Comparison of ENCODE assay signal across 15 cellular contexts in the genomic region with DNA sequence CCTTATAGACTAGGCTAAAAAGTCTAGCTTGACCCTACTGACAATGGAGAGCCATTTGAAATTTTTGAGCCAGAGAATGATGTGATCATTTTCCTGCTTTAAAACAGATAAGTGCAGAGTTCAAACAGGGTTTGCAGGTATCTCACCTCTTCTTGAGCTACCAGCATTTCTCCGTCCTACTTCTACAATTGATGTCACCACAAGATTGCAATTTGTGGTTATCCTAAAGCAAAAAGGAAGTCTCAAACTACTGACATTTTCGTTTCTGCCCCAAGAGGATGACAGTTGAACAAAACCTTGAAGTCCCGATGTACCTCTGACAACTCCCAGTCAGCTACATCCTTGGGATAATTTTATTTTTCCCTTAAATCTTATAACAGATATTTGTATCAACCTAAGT.
A peak's percentile ranks its signal among the peaks of the same experiment; 100 is the strongest.
DNase-seq lines count a peak whose midpoint lies in the region; ATAC-seq and TF ChIP-seq lines count a peak whose summit lies in the region.
"Had no signal": no experiment of that assay in that cellular context is flagged by ENCODE, and none has a peak within 500 bp of the region (broad histone marks: within the 10 kb centered on the region; RNA-seq: fewer than 3 reads in every experiment).

No MANE protein-coding gene starts in this region.

- H3K9me3 ChIP-seq in Loucy (ENCODE audit: insufficient read depth, low read depth, low read length) = no peaks in the 10 kb centered on the region
- H3K9me3 ChIP-seq in transverse colon = peaks cover 0 to 2% of the 10 kb centered on the region in 2 donors
- H3K9me3 ChIP-seq in upper lobe of left lung = no peaks in the 10 kb centered on the region
- H3K9me3 ChIP-seq: SJCRH30 had no signal

- H3K4me1 Mint-ChIP-seq in activated naive CD4-positive, alpha-beta T cell treated with anti-CD3 and anti-CD28 coated beads, Interleukin-2, amount 10 ng/mL, durations not matched to agents 7 days and 5 days = peaks cover 80% of the 10 kb centered on the region
- H3K4me1 Mint-ChIP-seq in activated naive CD8-positive, alpha-beta T cell treated with anti-CD3 and anti-CD28 coated beads, Interleukin-2, amount 50 U/mL, for 24 hours = peaks cover 52% of the 10 kb centered on the region
- peaks cover 43% of the 10 kb centered on the region for H3K4me1 Mint-ChIP-seq in CD14-positive monocyte

- H3K36me3 ChIP-seq in Loucy (ENCODE audit: insufficient read depth, low read length) (no peaks in the 10 kb centered on the region), transverse colon (no peaks in the 10 kb centered on the region), upper lobe of left lung (no peaks in the 10 kb centered on the region)
- H3K36me3 ChIP-seq: SJCRH30 had no signal

- TF ChIP-seq EP300 in transverse colon (IDR thresholded peaks at IDR 0.05; ENCODE audit: low read depth) (no peak), upper lobe of left lung (IDR thresholded peaks at IDR 0.05) (no peak)

- peak overlapping the region; percentile 9 for H3K4me3 ChIP-seq in Loucy (ENCODE audit: low read length, poor library complexity, severe bottlenecking)
- no peak overlapping the region for H3K4me3 ChIP-seq in transverse colon
- no peak overlapping the region for H3K4me3 ChIP-seq in upper lobe of left lung
- H3K4me3 ChIP-seq: dorsolateral prefrontal cortex, SJCRH30 had no signal

- in situ Hi-C loops in transverse colon (cut with MboI; ENCODE audit: low pct_ligation_motif_present in 1 of 4, low pct_unique_long_range_greater_than_20kb in 1 of 4, low sequenced_read_pairs in 3 of 4) = no loop called here

- H3K27ac Mint-ChIP-seq in activated naive CD4-positive, alpha-beta T cell treated with anti-CD3 and anti-CD28 coated beads, Interleukin-2, amount 10 ng/mL, durations not matched to agents 7 days and 5 days = peak overlapping the region; percentile 66
- no peak overlapping the region for H3K27ac Mint-ChIP-seq in activated naive CD8-positive, alpha-beta T cell treated with anti-CD3 and anti-CD28 coated beads, Interleukin-2, amount 50 U/mL, for 24 hours
- H3K27ac Mint-ChIP-seq in CD14-positive monocyte = no peak overlapping the region

- H3K27ac ChIP-seq in transverse colon = peak overlapping the region; percentile 27 to 61 (median 48)
- no peak overlapping the region for H3K27ac ChIP-seq in upper lobe of left lung
- H3K27ac ChIP-seq: dorsolateral prefrontal cortex, SJCRH30 had no signal

- H3K79me2 ChIP-seq in Loucy (ENCODE audit: insufficient read depth, low read length) = no peaks in the 10 kb centered on the region

- H2AFZ ChIP-seq in Loucy (ENCODE audit: low read length) = no peak overlapping the region

- H3K27me3 Mint-ChIP-seq in activated naive CD4-positive, alpha-beta T cell treated with anti-CD3 and anti-CD28 coated beads, Interleukin-2, amount 10 ng/mL, durations not matched to agents 7 days and 5 days = peaks cover 13% of the 10 kb centered on the region
- peaks cover 6% of the 10 kb centered on the region for H3K27me3 Mint-ChIP-seq in activated naive CD8-positive, alpha-beta T cell treated with anti-CD3 and anti-CD28 coated beads, Interleukin-2, amount 50 U/mL, for 24 hours
- H3K27me3 Mint-ChIP-seq in CD14-positive monocyte (ENCODE audit: low read depth in 3 of 3) = peaks cover 55 to 85% (median 63%) of the 10 kb centered on the region in 3 donors

- H3K4me1 ChIP-seq in Loucy (ENCODE audit: insufficient read depth, low read length, poor library complexity, severe bottlenecking) (peaks cover 35% of the 10 kb centered on the region), transverse colon (peaks cover 9 to 35% (median 21%) of the 10 kb centered on the region in 4 donors), upper lobe of left lung (peaks cover 0 to 12% (median 2%) of the 10 kb centered on the region in 4 donors)
- H3K4me1 ChIP-seq: SJCRH30 had no signal

- H3K4me3 Mint-ChIP-seq in activated naive CD4-positive, alpha-beta T cell treated with anti-CD3 and anti-CD28 coated beads, Interleukin-2, amount 10 ng/mL, durations not matched to agents 7 days and 5 days = peak overlapping the region; percentile 22
- H3K4me3 Mint-ChIP-seq in activated naive CD8-positive, alpha-beta T cell treated with anti-CD3 and anti-CD28 coated beads, Interleukin-2, amount 50 U/mL, for 24 hours = no peak overlapping the region
- no peak overlapping the region for H3K4me3 Mint-ChIP-seq in CD14-positive monocyte

- ATAC-seq in activated naive CD8-positive, alpha-beta T cell treated with anti-CD3 and anti-CD28 coated beads, Interleukin-2, amount 50 U/mL, for 24 hours = peak; percentile 25
- ATAC-seq in upper lobe of left lung (ENCODE audit: low FRiP score in 2 of 2) = no peak
- ATAC-seq: HCT116 had no signal

- H3K36me3 Mint-ChIP-seq in activated naive CD4-positive, alpha-beta T cell treated with anti-CD3 and anti-CD28 coated beads, Interleukin-2, amount 10 ng/mL, durations not matched to agents 7 days and 5 days = peaks cover 46% of the 10 kb centered on the region
- no peaks in the 10 kb centered on the region for H3K36me3 Mint-ChIP-seq in activated naive CD8-positive, alpha-beta T cell treated with anti-CD3 and anti-CD28 coated beads, Interleukin-2, amount 50 U/mL, for 24 hours (ENCODE audit: low read depth)
- peaks cover 0 to 3% of the 10 kb centered on the region in 2 donors for H3K36me3 Mint-ChIP-seq in CD14-positive monocyte

- H3K4me2 ChIP-seq in Loucy (ENCODE audit: low read depth, low read length, poor library complexity, severe bottlenecking) = peak overlapping the region; percentile 52

- DNase-seq in activated naive CD4-positive, alpha-beta T cell treated with anti-CD3 and anti-CD28 coated beads, Interleukin-2, amount 10 ng/mL, durations not matched to agents 7 days and 5 days = no peak
- DNase-seq in activated naive CD4-positive, alpha-beta T cell treated with anti-CD3 and anti-CD28 coated beads, Interleukin-2, amount 50 U/mL, for 16 hours = no peak
- DNase-seq in activated naive CD8-positive, alpha-beta T cell treated with anti-CD3 and anti-CD28 coated beads, Interleukin-2, amount 50 U/mL, for 24 hours = no peak
- DNase-seq in transverse colon = no peak
- DNase-seq in upper lobe of left lung = no peak
- DNase-seq in COR-L47 (lab: John Stamatoyannopoulos, UW) = no peak
- no peak for DNase-seq in CD14-positive monocyte (ENCODE audit: low spot score)
- DNase-seq: activated T-cell treated with anti-CD3 and anti-CD28 coated beads for 4 hours, DMS79, dorsolateral prefrontal cortex, NCI-H2029, NCI-H774 had no signal

- TF ChIP-seq CTCF in Loucy (conservative IDR thresholded peaks at IDR 0.05; ENCODE audit: low read length) (peak; percentile 10; the same call in 1 of the 2 replicates), transverse colon (IDR thresholded peaks at IDR 0.05) (no peak), upper lobe of left lung (IDR thresholded peaks at IDR 0.05) (no peak), CD14-positive monocyte (IDR thresholded peaks at IDR 0.05) (no peak)

- H3K9ac ChIP-seq in Loucy (ENCODE audit: low read depth, low read length, poor library complexity, severe bottlenecking) = no peak overlapping the region

- CTCF ChIA-PET in activated naive CD4-positive, alpha-beta T cell treated with anti-CD3 and anti-CD28 coated beads, Interleukin-2, amount 10 ng/mL, durations not matched to agents 7 days and 5 days (lab: Charles Lee) = interaction anchor here (1.0 to 1.9 kb wide), 10 partner anchors 12 to 112 kb away, joined by 3 to 8 read pairs (median 5); no protein-coding TSS in a partner anchor

- WGBS in transverse colon (ENCODE audit: low coverage in 1 of 2), 2 donors = 52 to 62% methylated on average over 3 of the region's 3 CpGs
- 48% methylated on average over 3 of the region's 3 CpGs for WGBS in upper lobe of left lung, 2 donors

- peaks cover 15% of the 10 kb centered on the region for H3K9me3 Mint-ChIP-seq in activated naive CD4-positive, alpha-beta T cell treated with anti-CD3 and anti-CD28 coated beads, Interleukin-2, amount 10 ng/mL, durations not matched to agents 7 days and 5 days
- H3K9me3 Mint-ChIP-seq in activated naive CD8-positive, alpha-beta T cell treated with anti-CD3 and anti-CD28 coated beads, Interleukin-2, amount 50 U/mL, for 24 hours = no peaks in the 10 kb centered on the region
- peaks cover 0 to 13% (median 3%) of the 10 kb centered on the region in 7 donors for H3K9me3 Mint-ChIP-seq in CD14-positive monocyte

- TF ChIP-seq POLR2A in transverse colon (IDR thresholded peaks at IDR 0.05) (no peak), upper lobe of left lung (IDR thresholded peaks at IDR 0.05) (no peak)

- no peaks in the 10 kb centered on the region for H4K20me1 ChIP-seq in Loucy (ENCODE audit: insufficient read depth, low read length, poor library complexity, severe bottlenecking)

- H3F3A ChIP-seq in Loucy (ENCODE audit: low read depth) = no peaks in the 10 kb centered on the region

- no peaks in the 10 kb centered on the region for H3K9me2 ChIP-seq in Loucy (replicated peaks; ENCODE audit: low read depth, low read length)

- H3K27me3 ChIP-seq in Loucy (ENCODE audit: insufficient read depth, low read length, poor library complexity, severe bottlenecking) (no peaks in the 10 kb centered on the region), transverse colon (no peaks in the 10 kb centered on the region), upper lobe of left lung (no peaks in the 10 kb centered on the region)
- H3K27me3 ChIP-seq: SJCRH30 had no signal

- intact Hi-C loops in transverse colon (cut with DNase I; ENCODE audit: low total_unique reads) (no loop called here), CD14-positive monocyte (cut with micrococcal nuclease) (loop anchor here in 1 of 2 donors (5.0 kb wide), 1 partner anchor 89 kb away; a partner anchor contains a TSS)

Comparison
In these comparisons a context has a peak if more than half of its experiments do, and no peak if none do; other contexts are left out.
1. H3K27ac ChIP-seq: peak in transverse colon (4 of 4); none in upper lobe of left lung (0 of 4).